In the genomic region with DNA sequence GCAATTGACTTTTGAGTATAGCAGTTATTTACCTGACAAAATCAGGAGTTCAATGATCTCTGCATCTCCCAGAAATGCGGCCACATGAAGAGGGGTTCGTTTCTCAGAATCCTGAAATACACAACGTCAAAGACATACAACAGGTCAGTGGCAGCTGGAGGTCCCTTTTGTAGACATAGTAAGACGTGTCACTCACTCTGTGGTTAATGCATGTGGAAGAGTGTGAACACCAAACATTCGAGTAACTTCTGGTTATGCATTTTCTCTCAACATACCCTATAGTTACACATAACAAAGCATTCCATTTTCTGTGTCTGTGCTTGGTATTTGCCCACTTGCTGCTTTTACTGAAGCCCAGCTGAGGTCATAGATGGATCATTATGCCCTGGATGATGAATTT, we compare ENCODE assay signal across 1 cellular context.
TF ChIP-seq lines count a peak whose summit lies in the region.

No MANE protein-coding gene starts in this region.

TF ChIP-seq in H1, 55 proteins besides CTCF, POLR2A, EP300 and RAD21:
- TF ChIP-seq CEBPB (IDR thresholded peaks at IDR 0.05; ENCODE audit: low read depth, low read length) (no peak), CTBP2 (IDR thresholded peaks at IDR 0.05; ENCODE audit: borderline replicate concordance, insufficient read depth, insufficient read length, low read length) (no peak), ATF2 (IDR thresholded peaks at IDR 0.05; ENCODE audit: low read length) (no peak), RXRA (IDR thresholded peaks at IDR 0.05; ENCODE audit: insufficient read depth, low read depth, low read length) (no peak), SP2 (IDR thresholded peaks at IDR 0.05; ENCODE audit: low read length) (no peak), TCF12 (IDR thresholded peaks at IDR 0.05; ENCODE audit: low read depth, low read length) (no peak), JUND (IDR thresholded peaks at IDR 0.05; ENCODE audit: low read length) (no peak), SIX5 (IDR thresholded peaks at IDR 0.05; ENCODE audit: low read depth, low read length) (no peak), HDAC6 (IDR thresholded peaks at IDR 0.05; ENCODE audit: low read depth, low read length) (no peak), EGR1 (IDR thresholded peaks at IDR 0.05; ENCODE audit: borderline replicate concordance, low read depth, low read length) (no peak), ASH2L (IDR thresholded peaks at IDR 0.05; ENCODE audit: low read length) (no peak), NANOG (IDR thresholded peaks at IDR 0.05; ENCODE audit: insufficient read depth, low read depth, low read length, poor library complexity, severe bottlenecking) (no peak), CREB1 (IDR thresholded peaks at IDR 0.05) (no peak), BACH1 (IDR thresholded peaks at IDR 0.05; ENCODE audit: low read length) (no peak), GTF2F1 (IDR thresholded peaks at IDR 0.05; ENCODE audit: borderline replicate concordance, low read depth, low read length) (no peak)
- TF ChIP-seq, protein P1, sequence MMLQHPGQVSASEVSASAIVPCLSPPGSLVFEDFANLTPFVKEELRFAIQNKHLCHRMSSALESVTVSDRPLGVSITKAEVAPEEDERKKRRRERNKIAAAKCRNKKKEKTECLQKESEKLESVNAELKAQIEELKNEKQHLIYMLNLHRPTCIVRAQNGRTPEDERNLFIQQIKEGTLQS (IDR thresholded peaks at IDR 0.05; ENCODE audit: insufficient read depth, low read depth, low read length): no peak
